In the genomic region with DNA sequence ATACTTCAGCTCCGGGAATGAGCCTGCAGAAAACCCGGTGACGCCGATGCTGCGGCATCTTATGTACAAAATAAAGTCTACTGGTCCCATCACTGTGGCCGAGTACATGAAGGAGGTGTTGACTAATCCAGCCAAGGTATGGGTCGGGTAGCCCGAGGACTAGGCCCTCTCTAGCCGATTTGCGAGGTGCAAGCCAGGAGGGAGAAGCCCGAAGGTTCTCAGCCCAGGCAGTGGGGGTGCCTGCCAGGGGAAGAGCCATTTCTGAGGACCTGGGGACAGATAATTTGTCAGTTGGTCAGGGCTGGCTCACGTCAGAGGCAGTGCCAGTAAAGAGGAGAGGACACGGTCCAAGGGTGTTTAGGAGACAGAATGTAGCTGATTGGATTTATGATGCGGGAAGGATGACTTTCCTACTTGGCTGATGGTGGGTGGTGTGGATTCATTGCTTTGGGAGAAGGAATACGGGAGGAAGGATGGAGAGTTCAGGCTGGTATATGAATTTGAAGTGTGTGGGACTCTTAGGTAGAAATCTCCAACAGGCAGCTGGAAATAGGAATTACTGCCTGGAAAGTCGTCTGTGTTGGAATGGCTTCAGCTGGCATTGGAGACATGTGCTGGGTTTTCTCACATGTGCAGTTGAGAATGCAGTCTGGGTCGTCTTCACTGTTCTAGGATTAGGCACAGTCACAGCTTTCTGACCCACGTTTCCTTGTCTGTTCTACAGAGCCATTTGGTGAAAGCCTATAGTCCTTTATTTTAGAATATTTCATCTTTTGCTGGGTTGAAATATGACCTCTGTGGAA, we compare ENCODE assay signal across 8 cellular contexts. TPM values are rescaled to one million over a fixed set of nuclear protein-coding genes. Genes with fewer than 3 reads are reported as not detected.
DNase-seq lines count a peak whose midpoint lies in the region; ATAC-seq and TF ChIP-seq lines count a peak whose summit lies in the region.

No MANE protein-coding gene starts in this region.

- 11 to 15% methylated on average over 15 to 18 of the region's 18 CpGs for WGBS in endodermal cell (ENCODE audit: insufficient coverage in 1 of 2, insufficient read length in 1 of 2), 2 experiments

- no TSS peak for BruUV-seq in PC-3 (replicated peaks; lab: Mats Ljungman, UMichigan)

- no peak overlapping the region for H3K4me3 Mint-ChIP-seq in endodermal cell

- peak; percentile 72 for DNase-seq in AG08395 (ENCODE audit: low spot score)
- peak; percentile 15 for DNase-seq in PC-3
- DNase-seq in endodermal cell: peak; percentile 57
- DNase-seq in cortex of kidney (lab: John Stamatoyannopoulos, UW): no peak
- no peak for DNase-seq in NCI-H1436 treated with DMSO at 0.1 percent for 48 hours (lab: John Stamatoyannopoulos, UW)

- H3K27me3 Mint-ChIP-seq in endodermal cell (ENCODE audit: insufficient read depth): no peaks in the 10 kb centered on the region

- H4K20me1 ChIP-seq in PC-3 (ENCODE audit: low read length): peaks cover 20% of the 10 kb centered on the region

- H3K9ac ChIP-seq in PC-3 (ENCODE audit: low read length) (peak overlapping the region; percentile 92), endodermal cell (ENCODE audit: extremely low read depth, low read length, poor library complexity, severe bottlenecking) (peak overlapping the region; percentile 81), muscle layer of colon (ENCODE audit: low read length) (peak overlapping the region; percentile 98)

- peaks cover 3% of the 10 kb centered on the region for H3K9me3 Mint-ChIP-seq in endodermal cell

- peaks cover 6% of the 10 kb centered on the region for H3K4me1 Mint-ChIP-seq in endodermal cell

- ATAC-seq in GM19351 (IDR thresholded peaks at IDR 0.05; ENCODE audit: unreplicated experiment): peak; percentile 17
- ATAC-seq in PC-3: peak; percentile 26
- no peak for ATAC-seq in GM21717 (IDR thresholded peaks at IDR 0.05; ENCODE audit: unreplicated experiment)

- H3K9me2 ChIP-seq in PC-3 (replicated peaks; ENCODE audit: low read length): no peaks in the 10 kb centered on the region

- peak overlapping the region; percentile 91 for H3K4me3 ChIP-seq in PC-3 (ENCODE audit: low read length)
- peak overlapping the region; percentile 98 for H3K4me3 ChIP-seq in endodermal cell (ENCODE audit: low read length)
- H3K4me3 ChIP-seq in muscle layer of colon (ENCODE audit: low read depth in 1 of 2, low read length in 2 of 2): peak overlapping the region; percentile 88 to 95

- H3K4me1 ChIP-seq in PC-3 (ENCODE audit: insufficient read depth, low read length): peaks cover 23% of the 10 kb centered on the region
- peaks cover 5% of the 10 kb centered on the region for H3K4me1 ChIP-seq in endodermal cell (ENCODE audit: control insufficient read depth, insufficient read depth, low read length)
- peaks cover 26% of the 10 kb centered on the region for H3K4me1 ChIP-seq in muscle layer of colon (ENCODE audit: insufficient read depth, low read length)

- no peak overlapping the region for H3K27ac Mint-ChIP-seq in endodermal cell

- CTCF ChIA-PET in PC-3 (lab: Charles Lee): no interaction called here

- H3K36me3 ChIP-seq in PC-3 (ENCODE audit: low read depth, low read length) (peaks cover 16% of the 10 kb centered on the region), endodermal cell (ENCODE audit: control insufficient read depth, insufficient read depth, low read length) (peaks cover 34% of the 10 kb centered on the region), muscle layer of colon (ENCODE audit: insufficient read depth, low read length) (peaks cover 11% of the 10 kb centered on the region)

- peaks cover 29% of the 10 kb centered on the region for H3K36me3 Mint-ChIP-seq in endodermal cell (ENCODE audit: low read depth)

- peak overlapping the region; percentile 91 for H3K4me2 ChIP-seq in PC-3 (ENCODE audit: low read length)

- H2AFZ ChIP-seq in PC-3 (ENCODE audit: low read length): peak overlapping the region; percentile 89

- H3K9me3 ChIP-seq in PC-3 (ENCODE audit: low read length): no peaks in the 10 kb centered on the region
- no peaks in the 10 kb centered on the region for H3K9me3 ChIP-seq in endodermal cell (ENCODE audit: control insufficient read depth, low read length)
- no peaks in the 10 kb centered on the region for H3K9me3 ChIP-seq in muscle layer of colon (ENCODE audit: low read length)

- H3F3A ChIP-seq in PC-3 (ENCODE audit: low read length, unreplicated experiment): no peaks in the 10 kb centered on the region

- H3K27ac ChIP-seq in PC-3 (ENCODE audit: low read length) (0 out of 2 replicates have a peak overlapping the region, but pooled peaks have one; percentile 66), endodermal cell (ENCODE audit: low read depth, low read length) (no peak overlapping the region), muscle layer of colon (ENCODE audit: low read depth, low read length) (peak overlapping the region; percentile 96)

- TF ChIP-seq CTCF in PC-3 (conservative IDR thresholded peaks at IDR 0.05; ENCODE audit: low read depth, low read length) (no peak), endodermal cell (conservative IDR thresholded peaks at IDR 0.05) (no peak)

- peaks cover 87% of the 10 kb centered on the region for H3K79me2 ChIP-seq in PC-3 (ENCODE audit: low read length)

- intact Hi-C loops in PC-3 (cut with micrococcal nuclease): no loop called here

- H3K27me3 ChIP-seq in PC-3 (ENCODE audit: low read length): no peaks in the 10 kb centered on the region
- no peaks in the 10 kb centered on the region for H3K27me3 ChIP-seq in endodermal cell (ENCODE audit: control insufficient read depth, insufficient read depth, low read length, poor library complexity, severe bottlenecking)
- no peaks in the 10 kb centered on the region for H3K27me3 ChIP-seq in muscle layer of colon (ENCODE audit: control insufficient read depth in 1 of 2, insufficient read depth in 2 of 2, low read length in 2 of 2)

- POLR2A ChIA-PET in PC-3 (lab: Charles Lee; ENCODE audit: unreplicated experiment): interaction anchor here (1.4 kb wide), 1 partner anchor 90 kb away, joined by 4 read pairs; no protein-coding TSS in a partner anchor

RNA-seq across cellular contexts. Expression of gene NDUFAF7, which starts 0.9 kb away (rescaled TPM):
- 12.3 and 13.2 TPM in 2 replicates for total RNA-seq in PC-3 (2014; rRNA removed)
- total RNA-seq in endodermal cell: 10 to 100 TPM; 41.4 to 54.4 TPM
- 26.2 TPM for polyA plus RNA-seq in endodermal cell (2013, experiment 1 of 2)
- 18.2 TPM for polyA plus RNA-seq in endodermal cell (2013, experiment 2 of 2)

RNA-seq across cellular contexts. Expression of gene CEBPZ, which starts 0.9 kb away (rescaled TPM):
- total RNA-seq in PC-3 (2014; rRNA removed) (39.8 and 40.7 TPM in 2 replicates), endodermal cell (10 to 100 TPM; 66.9 to 80.5 TPM)
- polyA plus RNA-seq in endodermal cell (2013, experiment 1 of 2): 35.9 TPM
- 35.8 TPM for polyA plus RNA-seq in endodermal cell (2013, experiment 2 of 2)

RNA-seq across cellular contexts. Expression of gene CEBPZOS, which starts 36.0 kb away (rescaled TPM):
- total RNA-seq in PC-3 (2014; rRNA removed): 30.8 and 43.8 TPM in 2 replicates
- 10 to 100 TPM in 1 of 2 donors, 1 to 10 TPM in 1; 4.4 to 11.8 TPM for total RNA-seq in endodermal cell
- 11.6 TPM for polyA plus RNA-seq in endodermal cell (2013, experiment 1 of 2)
- 13.3 TPM for polyA plus RNA-seq in endodermal cell (2013, experiment 2 of 2)

RNA-seq across cellular contexts. Expression of gene SULT6B1, which starts 43.9 kb away (rescaled TPM):
- not detected in 2 replicates for total RNA-seq in PC-3 (2014; rRNA removed)
- total RNA-seq in endodermal cell: not detected
- not detected for polyA plus RNA-seq in endodermal cell (2013, experiment 1 of 2)
- polyA plus RNA-seq in endodermal cell (2013, experiment 2 of 2): not detected

Comparison
In these comparisons a context has a peak if more than half of its experiments do, and no peak if none do; other contexts are left out.
1. DNase-seq: peak in AG08395 (single experiment), PC-3 (single experiment) and endodermal cell (single experiment); none in cortex of kidney (single experiment) and NCI-H1436 treated with DMSO at 0.1 percent for 48 hours (single experiment).
2. Peak in every context shown above with its lines, with median percentiles within 50 percentile points of each other: H3K4me3 ChIP-seq and H3K9ac ChIP-seq.